Comparison of ENCODE assay signal across 21 cellular contexts in the genomic region with DNA sequence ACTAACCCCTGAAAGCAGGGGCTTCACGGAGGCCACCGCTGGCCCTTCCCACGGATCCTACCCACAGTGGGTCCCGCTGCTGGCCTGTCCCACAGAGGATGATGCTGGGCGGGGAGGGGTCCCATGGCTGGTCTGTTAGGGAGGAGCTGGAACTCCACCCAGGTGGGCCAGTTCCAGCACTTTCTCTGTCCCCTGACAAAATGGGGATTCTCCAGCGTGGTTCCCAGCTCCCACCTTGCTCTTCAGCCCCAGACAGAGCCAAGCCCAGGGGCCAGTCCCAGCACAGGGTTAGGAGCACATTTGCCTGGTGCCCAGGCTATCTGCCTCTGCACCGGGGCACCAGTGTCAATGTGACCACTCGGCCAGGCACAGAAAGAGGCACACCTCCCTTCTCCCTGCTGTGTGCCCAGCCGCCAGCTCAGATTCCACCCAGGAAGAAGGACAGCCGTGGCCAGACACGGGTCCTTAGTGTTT. TPM values are rescaled to one million over a fixed set of nuclear protein-coding genes. Genes with fewer than 3 reads are reported as not detected.
DNase-seq lines count a peak whose midpoint lies in the region; ATAC-seq and TF ChIP-seq lines count a peak whose summit lies in the region.
"Had no signal": no experiment of that assay in that cellular context is flagged by ENCODE, and none has a peak within 500 bp of the region (broad histone marks: within the 10 kb centered on the region; RNA-seq: fewer than 3 reads in every experiment).

No MANE protein-coding gene starts in this region.

- H3K9me3 Mint-ChIP-seq in activated naive CD4-positive, alpha-beta T cell treated with anti-CD3 and anti-CD28 coated beads, Interleukin-2, amount 10 ng/mL, durations not matched to agents 7 days and 5 days = no peaks in the 10 kb centered on the region
- no peaks in the 10 kb centered on the region for H3K9me3 Mint-ChIP-seq in activated naive CD4-positive, alpha-beta T cell treated with anti-CD3 and anti-CD28 coated beads for 36 hours
- no peaks in the 10 kb centered on the region for H3K9me3 Mint-ChIP-seq in chondrocyte (ENCODE audit: low read depth)
- H3K9me3 Mint-ChIP-seq: activated naive CD8-positive, alpha-beta T cell treated with anti-CD3 and anti-CD28 coated beads, Interleukin-2, amount 50 U/mL, for 24 hours; activated T-helper 2 cell treated with anti-CD3 and anti-CD28 coated beads, Interferon-gamma antibody, Interleukin-2, Interleukin-4, amounts not matched to agents 10 μg/mL and 5 μg/mL and 100 μg/mL, durations not matched to agents 14 hours and 24 hours and 36 hours; naive thymus-derived CD4-positive, alpha-beta T cell; T-helper 2 cell treated with Interferon-gamma antibody and Interleukin-4, amounts not matched to agents 5 μg/mL and 100 μg/mL, for 36 hours had no signal

- H3K4me3 ChIP-seq in lower leg skin (ENCODE audit: low read depth, poor library complexity, severe bottlenecking) = no peak overlapping the region
- no peak overlapping the region for H3K4me3 ChIP-seq in upper lobe of right lung
- H3K4me3 ChIP-seq: dorsolateral prefrontal cortex, PC-9, stomach, thyroid gland had no signal

- no peaks in the 10 kb centered on the region for H3K36me3 Mint-ChIP-seq in activated naive CD4-positive, alpha-beta T cell treated with anti-CD3 and anti-CD28 coated beads, Interleukin-2, amount 10 ng/mL, durations not matched to agents 7 days and 5 days
- peaks cover 6% of the 10 kb centered on the region for H3K36me3 Mint-ChIP-seq in activated naive CD4-positive, alpha-beta T cell treated with anti-CD3 and anti-CD28 coated beads for 36 hours (ENCODE audit: low read depth)
- H3K36me3 Mint-ChIP-seq in chondrocyte (ENCODE audit: low read depth) = peaks cover 16% of the 10 kb centered on the region

- H3K4me1 Mint-ChIP-seq in activated naive CD4-positive, alpha-beta T cell treated with anti-CD3 and anti-CD28 coated beads, Interleukin-2, amount 10 ng/mL, durations not matched to agents 7 days and 5 days = no peaks in the 10 kb centered on the region
- no peaks in the 10 kb centered on the region for H3K4me1 Mint-ChIP-seq in activated naive CD4-positive, alpha-beta T cell treated with anti-CD3 and anti-CD28 coated beads for 36 hours (ENCODE audit: low read depth)
- H3K4me1 Mint-ChIP-seq in chondrocyte (ENCODE audit: low read depth) = no peaks in the 10 kb centered on the region
- H3K4me1 Mint-ChIP-seq: activated naive CD8-positive, alpha-beta T cell treated with anti-CD3 and anti-CD28 coated beads, Interleukin-2, amount 50 U/mL, for 24 hours had no signal

- DNase-seq in activated naive CD4-positive, alpha-beta T cell treated with anti-CD3 and anti-CD28 coated beads, Interleukin-2, amount 10 ng/mL, durations not matched to agents 7 days and 5 days = peak; percentile 16
- no peak for DNase-seq in activated naive CD4-positive, alpha-beta T cell treated with anti-CD3 and anti-CD28 coated beads for 36 hours
- DNase-seq in chondrocyte (ENCODE audit: low spot score) (peak; percentile 53), lower leg skin (ENCODE audit: low spot score in 2 of 2) (peak; percentile 9 to 59), upper lobe of right lung (peak; percentile 62), NCI-H2171 treated with DMSO at 0.1 percent for 48 hours (lab: John Stamatoyannopoulos, UW) (no peak)
- DNase-seq: activated CD4-positive, alpha-beta T cell treated with anti-CD3 and anti-CD28 coated beads for 4 hours; activated naive CD8-positive, alpha-beta T cell treated with anti-CD3 and anti-CD28 coated beads, Interleukin-2, amount 50 U/mL, for 24 hours; GDM1; kidney glomerular epithelial cell; naive thymus-derived CD4-positive, alpha-beta T cell; NCI-H526 treated with DMSO at 0.1 percent for 48 hours; occipital lobe; PC-9; stomach; thyroid gland had no signal

- H3K4me3 Mint-ChIP-seq in activated naive CD4-positive, alpha-beta T cell treated with anti-CD3 and anti-CD28 coated beads, Interleukin-2, amount 10 ng/mL, durations not matched to agents 7 days and 5 days = no peak overlapping the region
- H3K4me3 Mint-ChIP-seq in activated naive CD4-positive, alpha-beta T cell treated with anti-CD3 and anti-CD28 coated beads for 36 hours = no peak overlapping the region
- no peak overlapping the region for H3K4me3 Mint-ChIP-seq in chondrocyte (ENCODE audit: unreplicated experiment)
- H3K4me3 Mint-ChIP-seq: activated naive CD8-positive, alpha-beta T cell treated with anti-CD3 and anti-CD28 coated beads, Interleukin-2, amount 50 U/mL, for 24 hours; naive thymus-derived CD4-positive, alpha-beta T cell; T-helper 2 cell treated with Interferon-gamma antibody and Interleukin-4, amounts not matched to agents 5 μg/mL and 100 μg/mL, for 36 hours had no signal

- intact Hi-C loops in activated naive CD4-positive, alpha-beta T cell treated with anti-CD3 and anti-CD28 coated beads for 36 hours (cut with micrococcal nuclease) = no loop called here
- intact Hi-C loops in lower leg skin (cut with DNase I; ENCODE audit: low total_unique reads) = no loop called here
- intact Hi-C loops in upper lobe of right lung (cut with DNase I) = no loop called here

- ATAC-seq in upper lobe of right lung (no peak), GM19455 (IDR thresholded peaks at IDR 0.05; ENCODE audit: unreplicated experiment) (no peak)
- ATAC-seq: activated naive CD8-positive, alpha-beta T cell treated with anti-CD3 and anti-CD28 coated beads, Interleukin-2, amount 50 U/mL, for 24 hours; naive thymus-derived CD4-positive, alpha-beta T cell; Right ventricle myocardium inferior had no signal

- no peak overlapping the region for H3K27ac ChIP-seq in upper lobe of right lung
- H3K27ac ChIP-seq: dorsolateral prefrontal cortex, PC-9, stomach, thyroid gland had no signal

- H3K27me3 Mint-ChIP-seq in activated naive CD4-positive, alpha-beta T cell treated with anti-CD3 and anti-CD28 coated beads, Interleukin-2, amount 10 ng/mL, durations not matched to agents 7 days and 5 days = no peaks in the 10 kb centered on the region
- no peaks in the 10 kb centered on the region for H3K27me3 Mint-ChIP-seq in activated naive CD4-positive, alpha-beta T cell treated with anti-CD3 and anti-CD28 coated beads for 36 hours (ENCODE audit: low read depth)
- no peaks in the 10 kb centered on the region for H3K27me3 Mint-ChIP-seq in chondrocyte (ENCODE audit: low read depth)
- H3K27me3 Mint-ChIP-seq: activated naive CD8-positive, alpha-beta T cell treated with anti-CD3 and anti-CD28 coated beads, Interleukin-2, amount 50 U/mL, for 24 hours; naive thymus-derived CD4-positive, alpha-beta T cell had no signal

- CTCF ChIA-PET in activated naive CD4-positive, alpha-beta T cell treated with anti-CD3 and anti-CD28 coated beads, Interleukin-2, amount 10 ng/mL, durations not matched to agents 7 days and 5 days (lab: Charles Lee) = no interaction called here
- CTCF ChIA-PET in activated naive CD4-positive, alpha-beta T cell treated with anti-CD3 and anti-CD28 coated beads for 36 hours (lab: Charles Lee) = interaction anchor here (0.7 kb wide), 1 partner anchor 344 kb away, joined by 3 read pairs; no protein-coding TSS in a partner anchor

- H3K4me1 ChIP-seq in upper lobe of right lung = no peaks in the 10 kb centered on the region
- H3K4me1 ChIP-seq: stomach, thyroid gland had no signal

- TF ChIP-seq CTCF in chondrocyte (IDR thresholded peaks at IDR 0.05) = no peak
- TF ChIP-seq CTCF in lower leg skin (IDR thresholded peaks at IDR 0.05) = no peak
- TF ChIP-seq CTCF in upper lobe of right lung (IDR thresholded peaks at IDR 0.05) = no peak

- no peak overlapping the region for H3K27ac Mint-ChIP-seq in activated naive CD4-positive, alpha-beta T cell treated with anti-CD3 and anti-CD28 coated beads, Interleukin-2, amount 10 ng/mL, durations not matched to agents 7 days and 5 days
- H3K27ac Mint-ChIP-seq in activated naive CD4-positive, alpha-beta T cell treated with anti-CD3 and anti-CD28 coated beads for 36 hours = no peak overlapping the region
- no peak overlapping the region for H3K27ac Mint-ChIP-seq in chondrocyte (ENCODE audit: unreplicated experiment)
- H3K27ac Mint-ChIP-seq: activated naive CD8-positive, alpha-beta T cell treated with anti-CD3 and anti-CD28 coated beads, Interleukin-2, amount 50 U/mL, for 24 hours; activated T-helper 2 cell treated with anti-CD3 and anti-CD28 coated beads, Interferon-gamma antibody, Interleukin-2, Interleukin-4, amounts not matched to agents 10 μg/mL and 5 μg/mL and 100 μg/mL, durations not matched to agents 14 hours and 24 hours and 36 hours; naive thymus-derived CD4-positive, alpha-beta T cell; T-helper 2 cell treated with Interferon-gamma antibody and Interleukin-4, amounts not matched to agents 5 μg/mL and 100 μg/mL, for 36 hours had no signal

- H3K36me3 ChIP-seq in upper lobe of right lung = no peaks in the 10 kb centered on the region

- no peaks in the 10 kb centered on the region for H3K9me3 ChIP-seq in upper lobe of right lung
- H3K9me3 ChIP-seq: stomach, thyroid gland had no signal

- 95 to 97% methylated on average over 8 to 10 of the region's 11 CpGs for WGBS in lower leg skin, 2 donors

- H3K27me3 ChIP-seq in upper lobe of right lung = no peaks in the 10 kb centered on the region
- H3K27me3 ChIP-seq: dorsolateral prefrontal cortex, stomach, thyroid gland had no signal

- no peak for TF ChIP-seq POLR2A in lower leg skin (IDR thresholded peaks at IDR 0.05)

RNA-seq across cellular contexts. Expression of gene ANKMY1, which starts 50.0 kb away (rescaled TPM):
- 10 to 100 TPM; 17.0 to 17.4 TPM for total RNA-seq in activated naive CD4-positive, alpha-beta T cell treated with anti-CD3 and anti-CD28 coated beads for 36 hours
- total RNA-seq in chondrocyte = 9.5 to 20.6 TPM (median 10.8 TPM) in 3 replicates
- total RNA-seq in lower leg skin = 10 to 100 TPM; 18.0 to 22.7 (median 21.1) TPM
- 19.3 TPM for total RNA-seq in upper lobe of right lung

RNA-seq across cellular contexts. Expression of gene DUSP28, which starts 52.3 kb away (rescaled TPM):
- 1 to 10 TPM; 5.1 to 5.6 TPM for total RNA-seq in activated naive CD4-positive, alpha-beta T cell treated with anti-CD3 and anti-CD28 coated beads for 36 hours
- total RNA-seq in chondrocyte (3.4 to 4.7 TPM (median 3.7 TPM) in 3 replicates), lower leg skin (1 to 10 TPM; 5.5 to 8.1 (median 7.4) TPM), upper lobe of right lung (5.3 TPM)

Comparison
In these comparisons a context has a peak if more than half of its experiments do, and no peak if none do; other contexts are left out.
1. DNase-seq: peak in activated naive CD4-positive, alpha-beta T cell treated with anti-CD3 and anti-CD28 coated beads, Interleukin-2, amount 10 ng/mL, durations not matched to agents 7 days and 5 days (single experiment), chondrocyte (single experiment), lower leg skin (2 of 2) and upper lobe of right lung (single experiment); none in activated naive CD4-positive, alpha-beta T cell treated with anti-CD3 and anti-CD28 coated beads for 36 hours (single experiment) and NCI-H2171 treated with DMSO at 0.1 percent for 48 hours (single experiment).